29 cellular contexts compared by ENCODE assay signal in the genomic region with DNA sequence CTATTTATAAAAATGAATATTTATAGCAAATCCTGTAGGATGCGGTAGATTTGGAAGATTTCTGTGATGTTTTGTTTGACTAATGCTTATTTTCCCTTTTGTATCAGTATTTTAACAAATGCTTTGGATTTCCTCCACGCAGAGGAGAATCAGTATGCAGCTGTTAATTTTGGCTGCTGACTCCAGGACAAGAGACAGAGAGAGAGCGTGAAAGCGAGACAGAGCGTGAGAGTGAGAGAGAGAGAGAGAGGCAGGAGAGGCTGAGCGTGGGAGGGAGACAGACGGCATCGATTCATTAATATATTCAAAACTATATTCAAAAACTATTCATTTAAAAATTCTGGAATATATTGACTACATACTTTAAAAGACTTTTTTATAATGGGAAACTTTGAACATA.
DNase-seq lines count a peak whose midpoint lies in the region; ATAC-seq, FAIRE-seq and TF ChIP-seq lines count a peak whose summit lies in the region.
"Had no signal": no experiment of that assay in that cellular context is flagged by ENCODE, and none has a peak within 500 bp of the region (broad histone marks: within the 10 kb centered on the region; RNA-seq: fewer than 3 reads in every experiment).

No MANE protein-coding gene starts in this region.

- peak; percentile 9 for DNase-seq in SK-N-SH
- peak; percentile 61 for DNase-seq in endothelial cell of umbilical vein (ENCODE audit: low read depth, low spot score)
- peak; percentile 27 for DNase-seq in medulla oblongata (ENCODE audit: extremely low spot score)
- peak; percentile 66 for DNase-seq in superior temporal gyrus (ENCODE audit: extremely low spot score)
- no peak for DNase-seq in epidermal melanocyte (ENCODE audit: insufficient read length, low spot score)
- no peak for DNase-seq in effector memory CD4-positive, alpha-beta T cell
- DNase-seq: 8988T; activated CD4-positive, alpha-beta T cell treated with anti-CD3 and anti-CD28 coated beads, Interleukin-2, amount 50 U/mL, for 4 hours; activated naive CD4-positive, alpha-beta T cell treated with anti-CD3 and anti-CD28 coated beads for 36 hours; adrenal gland; brain microvascular endothelial cell; effector CD4-positive, alpha-beta T cell; gastrocnemius medialis; immature natural killer cell; natural killer cell; NCI-H1092 treated with DMSO at 0.1 percent for 48 hours; NCI-H2081; NCI-H345; right lobe of liver; stimulated activated CD4-positive, alpha-beta T cell treated with anti-CD3 and anti-CD28 coated beads, Interleukin-4, amount 100 ng/mL, for 4 hours; stimulated activated naive CD4-positive, alpha-beta T cell treated with Interleukin-2 at 50 U/mL for 16 hours; uterus had no signal

- TF ChIP-seq RAD21 in SK-N-SH (IDR thresholded peaks at IDR 0.05; ENCODE audit: low read length), result no peak

- no peak overlapping the region for H3K4me2 ChIP-seq in SK-N-SH
- H3K4me2 ChIP-seq in endothelial cell of umbilical vein (ENCODE audit: insufficient read depth, low read length), result no peak overlapping the region
- H3K4me2 ChIP-seq: GM23338 had no signal

- H3K9me3 ChIP-seq in SK-N-SH (no peaks in the 10 kb centered on the region), endothelial cell of umbilical vein (replicated peaks; ENCODE audit: control insufficient read depth, insufficient read depth, low read length) (no peaks in the 10 kb centered on the region)
- no peaks in the 10 kb centered on the region for H3K9me3 ChIP-seq in effector memory CD4-positive, alpha-beta T cell (ENCODE audit: control insufficient read depth, low read length)
- H3K9me3 ChIP-seq: adrenal gland, gastrocnemius medialis, right lobe of liver, SJSA1, thoracic aorta, uterus had no signal

- H3K9ac ChIP-seq in SK-N-SH (no peak overlapping the region), endothelial cell of umbilical vein (replicated peaks; ENCODE audit: extremely low read depth, insufficient read depth, low read length) (no peak overlapping the region)

- no peaks in the 10 kb centered on the region for H3F3A ChIP-seq in SK-N-SH (replicated peaks; ENCODE audit: insufficient read depth)

- H4K20me1 ChIP-seq in SK-N-SH (ENCODE audit: insufficient read depth) (no peaks in the 10 kb centered on the region), endothelial cell of umbilical vein (replicated peaks; ENCODE audit: control insufficient read depth, extremely low read depth, insufficient read depth, low read length) (no peaks in the 10 kb centered on the region)

- intact Hi-C loops in endothelial cell of umbilical vein (cut with micrococcal nuclease), result no loop called here

- ATAC-seq in SK-N-SH treated with all-trans-retinoic acid at 6 μM for 48 hours (no peak), HG02938 (IDR thresholded peaks at IDR 0.05; ENCODE audit: unreplicated experiment) (no peak)
- ATAC-seq: GM23338, natural killer cell, right lobe of liver had no signal

- no peak for TF ChIP-seq EP300 in SK-N-SH (IDR thresholded peaks at IDR 0.05; ENCODE audit: borderline replicate concordance in 1 of 2, low read depth in 1 of 2, low read length in 1 of 2)

- H3K4me1 ChIP-seq in SK-N-SH (ENCODE audit: control insufficient read depth in 1 of 2, insufficient read depth in 2 of 2, low read depth in 1 of 2, low read length in 1 of 2), result peaks cover 0 to 8% of the 10 kb centered on the region in 2 experiments; a peak in 1 of 4 replicates
- no peaks in the 10 kb centered on the region for H3K4me1 ChIP-seq in endothelial cell of umbilical vein (ENCODE audit: control insufficient read depth, extremely low read depth, insufficient read depth, low read length)
- H3K4me1 ChIP-seq in effector memory CD4-positive, alpha-beta T cell (ENCODE audit: control insufficient read depth, insufficient read depth, low read length, poor library complexity, severe bottlenecking), result no peaks in the 10 kb centered on the region
- H3K4me1 ChIP-seq: adrenal gland, gastrocnemius medialis, right lobe of liver, SJSA1, uterus had no signal

- TF ChIP-seq CTCF in SK-N-SH (IDR thresholded peaks at IDR 0.05), result no peak
- no peak for TF ChIP-seq CTCF in endothelial cell of umbilical vein (IDR thresholded peaks at IDR 0.05; ENCODE audit: extremely low read depth in 1 of 2, insufficient read depth in 1 of 2, low read depth in 1 of 2, low read length in 2 of 2)

- no peaks in the 10 kb centered on the region for H3K9me1 ChIP-seq in endothelial cell of umbilical vein (replicated peaks; ENCODE audit: control insufficient read depth, extremely low read depth, insufficient read depth, low read length)

- H3K4me3 ChIP-seq in SK-N-SH (ENCODE audit: low read depth in 2 of 2, low read length in 1 of 2) (no peak overlapping the region), endothelial cell of umbilical vein (replicated peaks in 1 of 3; ENCODE audit: insufficient read depth in 1 of 3, low read depth in 1 of 3, low read length in 3 of 3) (no peak overlapping the region)
- no peak overlapping the region for H3K4me3 ChIP-seq in effector memory CD4-positive, alpha-beta T cell (ENCODE audit: insufficient read depth, low read depth, low read length, poor library complexity, severe bottlenecking)
- H3K4me3 ChIP-seq: adrenal gland, gastrocnemius medialis, GM23338, right lobe of liver, SJSA1, thoracic aorta, uterus had no signal

- BruUV-seq in endothelial cell of umbilical vein (replicated peaks; lab: Mats Ljungman, UMichigan), result no TSS peak

- no peak for TF ChIP-seq POLR2A in endothelial cell of umbilical vein (IDR thresholded peaks at IDR 0.05; ENCODE audit: low read depth, low read length)

- no peaks in the 10 kb centered on the region for H3K9me2 ChIP-seq in SK-N-SH

- POLR2A ChIA-PET in SK-N-SH (lab: Yijun Ruan, JAX) (no interaction called here), endothelial cell of umbilical vein (lab: Charles Lee) (no interaction called here)

- H3K79me2 ChIP-seq in SK-N-SH (ENCODE audit: insufficient read depth) (no peaks in the 10 kb centered on the region), endothelial cell of umbilical vein (ENCODE audit: control insufficient read depth, insufficient read depth, low read length) (no peaks in the 10 kb centered on the region)

- H3K27ac ChIP-seq in SK-N-SH (ENCODE audit: low read depth in 2 of 2, low read length in 1 of 2) (no peak overlapping the region), endothelial cell of umbilical vein (ENCODE audit: insufficient read depth, low read depth, low read length) (no peak overlapping the region)
- no peak overlapping the region for H3K27ac ChIP-seq in effector memory CD4-positive, alpha-beta T cell (ENCODE audit: insufficient read depth, low read length, poor library complexity, severe bottlenecking)
- H3K27ac ChIP-seq: adrenal gland, brain microvascular endothelial cell, gastrocnemius medialis, right lobe of liver, SJSA1, thoracic aorta, uterus had no signal

- H2AFZ ChIP-seq in SK-N-SH (ENCODE audit: low read depth) (no peak overlapping the region), endothelial cell of umbilical vein (ENCODE audit: low read depth, low read length) (no peak overlapping the region)
- H2AFZ ChIP-seq: GM23338 had no signal

- dilution Hi-C loops in endothelial cell of umbilical vein (cut with MboI; ENCODE audit: extremely low pct_ligation_motif_present, low sequenced_read_pairs), result no loop called here

- CTCF ChIA-PET in SK-N-SH (lab: Yijun Ruan, JAX) (interaction anchor here (0.9 to 2.8 kb wide), 3 partner anchors 11 to 250 kb away, joined by 3 to 7 read pairs (median 3); no protein-coding TSS in a partner anchor), endothelial cell of umbilical vein (lab: Charles Lee) (interaction anchor here (1.0 kb wide), 1 partner anchor 13 kb away, joined by 3 read pairs; no protein-coding TSS in a partner anchor)

- H3K36me3 ChIP-seq in SK-N-SH (replicated peaks in 1 of 2; ENCODE audit: control insufficient read depth in 1 of 2, insufficient read depth in 2 of 2, low read length in 1 of 2) (peaks cover 0 to 3% of the 10 kb centered on the region in 2 experiments), endothelial cell of umbilical vein (ENCODE audit: control insufficient read depth in 2 of 2, extremely low read depth in 1 of 2, insufficient read depth in 2 of 2, low read length in 2 of 2) (no peaks in the 10 kb centered on the region)
- H3K36me3 ChIP-seq in effector memory CD4-positive, alpha-beta T cell (ENCODE audit: control insufficient read depth, insufficient read depth, low read length), result no peaks in the 10 kb centered on the region
- H3K36me3 ChIP-seq: adrenal gland, brain microvascular endothelial cell, gastrocnemius medialis, right lobe of liver, thoracic aorta, uterus had no signal

- FAIRE-seq in endothelial cell of umbilical vein (lab: Jason Lieb, UNC), result no peak
- FAIRE-seq: RCC 7860, TTC549 had no signal

- H3K27me3 ChIP-seq in SK-N-SH (ENCODE audit: insufficient read depth) (no peaks in the 10 kb centered on the region), endothelial cell of umbilical vein (ENCODE audit: control insufficient read depth in 2 of 2, insufficient read depth in 2 of 2, low read length in 2 of 2) (no peaks in the 10 kb centered on the region)
- H3K27me3 ChIP-seq in effector memory CD4-positive, alpha-beta T cell (replicated peaks; ENCODE audit: control insufficient read depth, insufficient read depth, low read length, poor library complexity, severe bottlenecking), result no peaks in the 10 kb centered on the region
- H3K27me3 ChIP-seq: adrenal gland, brain microvascular endothelial cell, gastrocnemius medialis, right lobe of liver, SJSA1, uterus had no signal

- WGBS in SK-N-SH (ENCODE audit: low lambda C conversion rate), result 96% methylated on average over 8 of the region's 8 CpGs

TF ChIP-seq in SK-N-SH, 30 proteins besides CTCF, POLR2A, EP300 and RAD21 (continues in another document):
- TF ChIP-seq TAF1 (IDR thresholded peaks at IDR 0.05; ENCODE audit: borderline replicate concordance, low read depth, low read length), result no peak

TF ChIP-seq in SK-N-SH treated with all-trans-retinoic acid at 6 μM for 48 hours, 23 proteins besides CTCF, POLR2A, EP300 and RAD21 (continues in another document):
- TF ChIP-seq RARB (CRISPR knock-in tag; IDR thresholded peaks at IDR 0.05) (no peak), ZFP30 (CRISPR knock-in tag; IDR thresholded peaks at IDR 0.05) (no peak), CSDC2 (CRISPR knock-in tag; IDR thresholded peaks at IDR 0.05) (no peak)

TF ChIP-seq in endothelial cell of umbilical vein, 7 proteins besides CTCF, POLR2A, EP300 and RAD21:
- TF ChIP-seq MAX (IDR thresholded peaks at IDR 0.05; ENCODE audit: insufficient read depth, insufficient read length) (no peak), GATA2 (IDR thresholded peaks at IDR 0.05; ENCODE audit: insufficient read depth, insufficient read length, low read depth, low read length) (no peak), JUN (IDR thresholded peaks at IDR 0.05; ENCODE audit: borderline replicate concordance, insufficient read depth, insufficient read length, low read depth) (no peak), POLR2AphosphoS5 (IDR thresholded peaks at IDR 0.05; ENCODE audit: insufficient read depth, low read depth, low read length) (no peak), MYC (IDR thresholded peaks at IDR 0.05; ENCODE audit: low read depth, low read length) (no peak)

Comparison
In these comparisons a context has a peak if more than half of its experiments do, and no peak if none do; other contexts are left out.
1. DNase-seq: peak in SK-N-SH (single experiment), endothelial cell of umbilical vein (single experiment), medulla oblongata (single experiment) and superior temporal gyrus (single experiment); none in epidermal melanocyte (single experiment) and effector memory CD4-positive, alpha-beta T cell (0 of 3).